ENCODE assay signal across 11 cellular contexts in genomic region chr3:166390303-166390702, GRCh38.
"Had no signal": no experiment of that assay in that cellular context is flagged by ENCODE, and none has a peak within 500 bp of the region (broad histone marks: within the 10 kb centered on the region; RNA-seq: fewer than 3 reads in every experiment).

No MANE protein-coding gene starts in this region.

- H3K27ac Mint-ChIP-seq: GM23338, H9, HFFc6 had no signal

- DNase-seq: GM23248, GOT3, H7, H9, HCEC 1CT, HFFc6 had no signal

- H3K9ac ChIP-seq: GM23248 had no signal

- H3K9me3 ChIP-seq: HAP-1 had no signal

- H3K36me3 ChIP-seq: HAP-1 had no signal

- H3K4me1 Mint-ChIP-seq: GM23338, H9 had no signal

- ATAC-seq: GM23338, HCT116 had no signal

- H3K4me2 ChIP-seq: GM23338 had no signal

- H3K4me3 ChIP-seq: GM23248, GM23338, HAP-1 had no signal

- H3K27ac ChIP-seq: GM23248 had no signal

- H3K4me3 Mint-ChIP-seq: GM23338, H9, HFFc6 had no signal

- H2AFZ ChIP-seq: GM23248, GM23338 had no signal

- FAIRE-seq: H1, H54 had no signal

- H3K4me1 ChIP-seq: HAP-1 had no signal
